18 cellular contexts compared by ENCODE assay signal in the genomic region with DNA sequence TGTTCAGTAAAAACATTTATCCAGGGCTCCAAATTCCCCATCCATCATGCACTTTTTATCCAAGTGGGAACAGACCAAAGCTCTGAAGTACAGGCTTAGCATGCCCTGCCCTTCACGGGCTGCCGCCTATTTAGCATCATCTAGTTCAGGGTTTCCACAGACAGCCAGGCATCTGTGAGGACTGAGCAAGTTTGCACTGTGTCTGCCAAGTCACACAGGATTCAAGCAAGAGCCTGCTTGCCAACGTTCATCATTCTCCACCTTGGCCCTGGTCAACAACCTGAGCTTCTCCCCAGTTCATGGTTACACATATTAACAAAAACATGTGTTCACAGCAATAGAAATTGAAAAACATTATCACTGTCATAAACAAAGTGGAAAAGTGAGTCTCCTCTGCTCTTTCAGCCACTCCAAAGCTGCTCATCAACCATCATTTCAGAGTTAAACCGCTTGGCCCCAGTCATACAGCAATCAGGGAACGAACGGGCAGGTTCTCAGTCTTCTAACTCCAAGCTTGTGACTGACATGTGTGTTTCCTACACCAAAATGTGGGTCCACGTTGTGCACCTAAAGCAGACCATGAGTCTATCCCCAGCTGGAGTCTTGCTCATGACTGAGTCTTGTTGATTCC.
DNase-seq lines count a peak whose midpoint lies in the region; ATAC-seq, FAIRE-seq and TF ChIP-seq lines count a peak whose summit lies in the region.
"Had no signal": no experiment of that assay in that cellular context is flagged by ENCODE, and none has a peak within 500 bp of the region (broad histone marks: within the 10 kb centered on the region; RNA-seq: fewer than 3 reads in every experiment).

No MANE protein-coding gene starts in this region.

- no peaks in the 10 kb centered on the region for H3K27me3 ChIP-seq in HepG2 (ENCODE audit: control insufficient read depth in 1 of 2, insufficient read depth in 2 of 2, low read length in 2 of 2)
- H3K27me3 ChIP-seq in MG63: no peaks in the 10 kb centered on the region

- FAIRE-seq in HepG2 (lab: Jason Lieb, UNC): no peak
- FAIRE-seq: GM18507, H54 had no signal

- no peaks in the 10 kb centered on the region for H3K27me3 Mint-ChIP-seq in activated CD4-positive, alpha-beta memory T cell treated with anti-CD3 and anti-CD28 coated beads for 36 hours
- H3K27me3 Mint-ChIP-seq in activated CD4-positive, alpha-beta memory T cell treated with anti-CD3 and anti-CD28 coated beads, Interleukin-2, amount 10 ng/mL, durations not matched to agents 7 days and 5 days: no peaks in the 10 kb centered on the region
- no peaks in the 10 kb centered on the region for H3K27me3 Mint-ChIP-seq in activated T-helper 17 cell treated with anti-CD3 and anti-CD28 coated beads, Interleukin-2, amount 50 U/mL, for 72 hours
- no peaks in the 10 kb centered on the region for H3K27me3 Mint-ChIP-seq in stimulated activated memory B cell treated with anti-CD40 and anti-IgM and Interleukin-4, amounts not matched to agents 10 μg/mL and 1 μg/mL and 100 μg/mL, for 72 hours
- H3K27me3 Mint-ChIP-seq: B cell; CD4-positive, alpha-beta T cell had no signal

- peak overlapping the region; percentile 22 for H2AFZ ChIP-seq in HepG2 (ENCODE audit: low read length)
- H2AFZ ChIP-seq: GM23248 had no signal

- no peak overlapping the region for H3K4me3 Mint-ChIP-seq in activated CD4-positive, alpha-beta memory T cell treated with anti-CD3 and anti-CD28 coated beads for 36 hours
- no peak overlapping the region for H3K4me3 Mint-ChIP-seq in activated CD4-positive, alpha-beta memory T cell treated with anti-CD3 and anti-CD28 coated beads, Interleukin-2, amount 10 ng/mL, durations not matched to agents 7 days and 5 days
- no peak overlapping the region for H3K4me3 Mint-ChIP-seq in activated T-helper 17 cell treated with anti-CD3 and anti-CD28 coated beads, Interleukin-2, amount 50 U/mL, for 72 hours
- no peak overlapping the region for H3K4me3 Mint-ChIP-seq in stimulated activated memory B cell treated with anti-CD40 and anti-IgM and Interleukin-4, amounts not matched to agents 10 μg/mL and 1 μg/mL and 100 μg/mL, for 72 hours
- H3K4me3 Mint-ChIP-seq: B cell; CD4-positive, alpha-beta T cell had no signal

- no peak overlapping the region for H3K27ac Mint-ChIP-seq in activated CD4-positive, alpha-beta memory T cell treated with anti-CD3 and anti-CD28 coated beads for 36 hours
- H3K27ac Mint-ChIP-seq in activated CD4-positive, alpha-beta memory T cell treated with anti-CD3 and anti-CD28 coated beads, Interleukin-2, amount 10 ng/mL, durations not matched to agents 7 days and 5 days: no peak overlapping the region
- H3K27ac Mint-ChIP-seq in activated T-helper 17 cell treated with anti-CD3 and anti-CD28 coated beads, Interleukin-2, amount 50 U/mL, for 72 hours: no peak overlapping the region
- H3K27ac Mint-ChIP-seq in stimulated activated memory B cell treated with anti-CD40 and anti-IgM and Interleukin-4, amounts not matched to agents 10 μg/mL and 1 μg/mL and 100 μg/mL, for 72 hours: no peak overlapping the region
- H3K27ac Mint-ChIP-seq: B cell; CD4-positive, alpha-beta T cell had no signal

- peak; percentile 62 for ATAC-seq in activated T-helper 17 cell treated with anti-CD3 and anti-CD28 coated beads, Interleukin-2, amount 50 U/mL, for 72 hours (replicated peaks)
- no peak for ATAC-seq in HepG2
- peak; percentile 17 for ATAC-seq in stimulated activated memory B cell treated with anti-CD40 and anti-IgM and Interleukin-4, amounts not matched to agents 10 μg/mL and 1 μg/mL and 100 μg/mL, for 72 hours
- ATAC-seq: GM12878, HCT116 had no signal

- POLR2A ChIA-PET in activated CD4-positive, alpha-beta memory T cell treated with anti-CD3 and anti-CD28 coated beads for 36 hours (lab: Charles Lee): no interaction called here
- POLR2A ChIA-PET in activated CD4-positive, alpha-beta memory T cell treated with anti-CD3 and anti-CD28 coated beads, Interleukin-2, amount 10 ng/mL, durations not matched to agents 7 days and 5 days (lab: Charles Lee): no interaction called here
- POLR2A ChIA-PET in HepG2 (lab: Yijun Ruan, JAX): interaction anchor here (1.1 to 1.2 kb wide), 2 partner anchors 8 to 27 kb away, joined by 4 to 5 read pairs; no protein-coding TSS in a partner anchor

- H3K9me3 ChIP-seq in HepG2 (ENCODE audit: low read length): no peaks in the 10 kb centered on the region
- H3K9me3 ChIP-seq in MG63: no peaks in the 10 kb centered on the region

- no peaks in the 10 kb centered on the region for H4K20me1 ChIP-seq in HepG2 (ENCODE audit: insufficient read depth, low read length)

- 96% methylated on average over 7 of the region's 7 CpGs for WGBS in HepG2 (ENCODE audit: low lambda C conversion rate)

- peak; percentile 26 for DNase-seq in activated CD4-positive, alpha-beta memory T cell treated with anti-CD3 and anti-CD28 coated beads for 36 hours
- DNase-seq in activated CD4-positive, alpha-beta memory T cell treated with anti-CD3 and anti-CD28 coated beads, Interleukin-2, amount 10 ng/mL, durations not matched to agents 7 days and 5 days: no peak
- no peak for DNase-seq in HepG2 (ENCODE audit: low spot score)
- no peak for DNase-seq in cortex of kidney (lab: John Stamatoyannopoulos, UW)
- no peak for DNase-seq in MG63
- DNase-seq: ACHN; C1 segment of cervical spinal cord; Calu3; CD4-positive, alpha-beta T cell; DMS 273 treated with DMSO at 0.1 percent for 48 hours; GM23248 had no signal

- H3K36me3 ChIP-seq in HepG2 (replicated peaks in 1 of 2; ENCODE audit: control insufficient read depth in 1 of 2, insufficient read depth in 2 of 2, low read length in 2 of 2) (no peaks in the 10 kb centered on the region), MG63 (no peaks in the 10 kb centered on the region)

- peaks cover 41% of the 10 kb centered on the region for H3K4me1 ChIP-seq in HepG2 (ENCODE audit: insufficient read depth, low read length)

- no peaks in the 10 kb centered on the region for H3K36me3 Mint-ChIP-seq in activated CD4-positive, alpha-beta memory T cell treated with anti-CD3 and anti-CD28 coated beads for 36 hours
- H3K36me3 Mint-ChIP-seq in activated CD4-positive, alpha-beta memory T cell treated with anti-CD3 and anti-CD28 coated beads, Interleukin-2, amount 10 ng/mL, durations not matched to agents 7 days and 5 days (ENCODE audit: low read depth): no peaks in the 10 kb centered on the region
- no peaks in the 10 kb centered on the region for H3K36me3 Mint-ChIP-seq in activated T-helper 17 cell treated with anti-CD3 and anti-CD28 coated beads, Interleukin-2, amount 50 U/mL, for 72 hours (ENCODE audit: low read depth)
- no peaks in the 10 kb centered on the region for H3K36me3 Mint-ChIP-seq in stimulated activated memory B cell treated with anti-CD40 and anti-IgM and Interleukin-4, amounts not matched to agents 10 μg/mL and 1 μg/mL and 100 μg/mL, for 72 hours

- H3K9me3 Mint-ChIP-seq in activated CD4-positive, alpha-beta memory T cell treated with anti-CD3 and anti-CD28 coated beads for 36 hours: no peaks in the 10 kb centered on the region
- peaks cover 6% of the 10 kb centered on the region for H3K9me3 Mint-ChIP-seq in activated CD4-positive, alpha-beta memory T cell treated with anti-CD3 and anti-CD28 coated beads, Interleukin-2, amount 10 ng/mL, durations not matched to agents 7 days and 5 days
- peaks cover 4% of the 10 kb centered on the region for H3K9me3 Mint-ChIP-seq in activated T-helper 17 cell treated with anti-CD3 and anti-CD28 coated beads, Interleukin-2, amount 50 U/mL, for 72 hours
- H3K9me3 Mint-ChIP-seq in stimulated activated memory B cell treated with anti-CD40 and anti-IgM and Interleukin-4, amounts not matched to agents 10 μg/mL and 1 μg/mL and 100 μg/mL, for 72 hours: no peaks in the 10 kb centered on the region
- H3K9me3 Mint-ChIP-seq: CD4-positive, alpha-beta T cell had no signal

- no peak overlapping the region for H3K9ac ChIP-seq in HepG2 (ENCODE audit: insufficient read depth, low read depth, low read length)
- H3K9ac ChIP-seq: GM23248 had no signal

- TF ChIP-seq EP300 in HepG2 (IDR thresholded peaks at IDR 0.05; ENCODE audit: low read depth in 2 of 2, low read length in 2 of 2) (no peak), HepG2 (CRISPR knock-in tag; IDR thresholded peaks at IDR 0.05; ENCODE audit: borderline replicate concordance) (no peak)

- BruUV-seq in HepG2 (replicated peaks; lab: Mats Ljungman, UMichigan): no TSS peak

- intact Hi-C loops in activated CD4-positive, alpha-beta memory T cell treated with anti-CD3 and anti-CD28 coated beads for 36 hours (cut with micrococcal nuclease): no loop called here
- intact Hi-C loops in HepG2 (cut with micrococcal nuclease; ENCODE audit: unreplicated experiment): no loop called here

- H3K4me1 Mint-ChIP-seq in activated CD4-positive, alpha-beta memory T cell treated with anti-CD3 and anti-CD28 coated beads for 36 hours (ENCODE audit: low read depth): no peaks in the 10 kb centered on the region
- H3K4me1 Mint-ChIP-seq in activated CD4-positive, alpha-beta memory T cell treated with anti-CD3 and anti-CD28 coated beads, Interleukin-2, amount 10 ng/mL, durations not matched to agents 7 days and 5 days: peaks cover 2% of the 10 kb centered on the region
- H3K4me1 Mint-ChIP-seq in activated T-helper 17 cell treated with anti-CD3 and anti-CD28 coated beads, Interleukin-2, amount 50 U/mL, for 72 hours: no peaks in the 10 kb centered on the region
- no peaks in the 10 kb centered on the region for H3K4me1 Mint-ChIP-seq in stimulated activated memory B cell treated with anti-CD40 and anti-IgM and Interleukin-4, amounts not matched to agents 10 μg/mL and 1 μg/mL and 100 μg/mL, for 72 hours
- H3K4me1 Mint-ChIP-seq: B cell had no signal

- H3K4me3 ChIP-seq in HepG2 (replicated peaks in 1 of 3; ENCODE audit: insufficient read depth in 1 of 3, low read depth in 2 of 3, low read length in 3 of 3) (no peak overlapping the region), MG63 (no peak overlapping the region)
- H3K4me3 ChIP-seq: GM12878, GM23248 had no signal

- TF ChIP-seq RAD21 in HepG2 (CRISPR knock-in tag; IDR thresholded peaks at IDR 0.05): no peak

- no peak for TF ChIP-seq CTCF in HepG2 (CRISPR knock-in tag; IDR thresholded peaks at IDR 0.05)

- no peak for TF ChIP-seq POLR2A in HepG2 (IDR thresholded peaks at IDR 0.05; ENCODE audit: insufficient read depth in 1 of 2, low read depth in 2 of 2, low read length in 2 of 2)

- no peak overlapping the region for H3K27ac ChIP-seq in HepG2 (ENCODE audit: extremely low read length, insufficient read depth, low read length)
- H3K27ac ChIP-seq: GM23248 had no signal

- no peak overlapping the region for H3K4me2 ChIP-seq in HepG2 (ENCODE audit: low read depth, low read length)

- CTCF ChIA-PET in activated CD4-positive, alpha-beta memory T cell treated with anti-CD3 and anti-CD28 coated beads for 36 hours (lab: Charles Lee): interaction anchor here (0.9 kb wide), 1 partner anchor 9 kb away, joined by 3 read pairs; no protein-coding TSS in a partner anchor
- CTCF ChIA-PET in activated CD4-positive, alpha-beta memory T cell treated with anti-CD3 and anti-CD28 coated beads, Interleukin-2, amount 10 ng/mL, durations not matched to agents 7 days and 5 days (lab: Charles Lee): interaction anchor here (0.6 kb wide), 1 partner anchor 263 kb away, joined by 4 read pairs; no protein-coding TSS in a partner anchor
- CTCF ChIA-PET in HepG2 (lab: Yijun Ruan, JAX; ENCODE audit: low intra/inter-chr PET ratio, low total read pairs): no interaction called here

- no peaks in the 10 kb centered on the region for H3K79me2 ChIP-seq in HepG2 (ENCODE audit: insufficient read depth, low read length)

- in situ Hi-C loops in HepG2 (cut with HindIII; ENCODE audit: extremely low pct_ligation_motif_present, low pct_unique_long_range_greater_than_20kb): no loop called here
